Comparison of ENCODE assay signal across 17 cellular contexts in genomic region chr12:16586350-16587109, GRCh38. TPM values are rescaled to one million over a fixed set of nuclear protein-coding genes. Genes with fewer than 3 reads are reported as not detected.
A peak's percentile ranks its signal among the peaks of the same experiment; 100 is the strongest.
DNase-seq lines count a peak whose midpoint lies in the region; ATAC-seq, FAIRE-seq and TF ChIP-seq lines count a peak whose summit lies in the region.
"Had no signal": no experiment of that assay in that cellular context is flagged by ENCODE, and none has a peak within 500 bp of the region (broad histone marks: within the 10 kb centered on the region; RNA-seq: fewer than 3 reads in every experiment).

No MANE protein-coding gene starts in this region.

- no peak overlapping the region for H3K4me3 ChIP-seq in astrocyte (ENCODE audit: insufficient read depth, low read depth, low read length)
- H3K4me3 ChIP-seq in fibroblast of villous mesenchyme (ENCODE audit: low read depth, low read length): no peak overlapping the region
- no peak overlapping the region for H3K4me3 ChIP-seq in neural progenitor cell
- H3K4me3 ChIP-seq in uterus: no peak overlapping the region
- H3K4me3 ChIP-seq: GM12878 had no signal

- H3K9me3 ChIP-seq in astrocyte (ENCODE audit: insufficient read depth, low read depth, low read length) (no peaks in the 10 kb centered on the region), neural progenitor cell (ENCODE audit: low read depth) (no peaks in the 10 kb centered on the region), uterus (no peaks in the 10 kb centered on the region)

- no peak overlapping the region for H3K9ac ChIP-seq in astrocyte (ENCODE audit: low read length)
- no peak overlapping the region for H3K9ac ChIP-seq in neural progenitor cell

- H3K27me3 ChIP-seq in astrocyte (ENCODE audit: insufficient read depth, low read length) (no peaks in the 10 kb centered on the region), neural progenitor cell (no peaks in the 10 kb centered on the region), uterus (no peaks in the 10 kb centered on the region)

- H2AFZ ChIP-seq in astrocyte (ENCODE audit: low read depth, low read length): no peak overlapping the region
- H2AFZ ChIP-seq in neural progenitor cell (replicated peaks): no peak overlapping the region

- TF ChIP-seq CTCF in astrocyte (IDR thresholded peaks at IDR 0.05; ENCODE audit: insufficient read depth, low read depth, low read length): no peak
- no peak for TF ChIP-seq CTCF in fibroblast of villous mesenchyme (IDR thresholded peaks at IDR 0.05; ENCODE audit: insufficient read depth, low read depth, low read length)
- no peak for TF ChIP-seq CTCF in neural progenitor cell (IDR thresholded peaks at IDR 0.05)
- TF ChIP-seq CTCF in uterus (IDR thresholded peaks at IDR 0.05): no peak
- TF ChIP-seq CTCF in activated CD8-positive, alpha-beta T cell treated with anti-CD3 and anti-CD28 coated beads for 36 hours (IDR thresholded peaks at IDR 0.05): no peak

- FAIRE-seq in astrocyte (lab: Jason Lieb, UNC) (no peak), H54 (lab: Jason Lieb, UNC) (no peak)
- FAIRE-seq: GM12878 had no signal

- POLR2A ChIA-PET in activated CD8-positive, alpha-beta T cell treated with anti-CD3 and anti-CD28 coated beads for 36 hours (lab: Charles Lee): no interaction called here

- H3K36me3 ChIP-seq in astrocyte (ENCODE audit: insufficient read depth, low read length) (no peaks in the 10 kb centered on the region), neural progenitor cell (no peaks in the 10 kb centered on the region), uterus (no peaks in the 10 kb centered on the region)

- no peaks in the 10 kb centered on the region for H3F3A ChIP-seq in neural progenitor cell (ENCODE audit: low read depth)

- H3K27ac ChIP-seq in astrocyte (ENCODE audit: low read depth, low read length) (peak overlapping the region; percentile 52), neural progenitor cell (no peak overlapping the region), uterus (peak overlapping the region; percentile 77 to 86)
- H3K27ac ChIP-seq: WERI-Rb-1 had no signal

- H3K4me1 ChIP-seq in astrocyte (ENCODE audit: insufficient read depth, low read length) (peaks cover 16% of the 10 kb centered on the region), neural progenitor cell (no peaks in the 10 kb centered on the region), uterus (peaks cover 0 to 6% of the 10 kb centered on the region in 2 donors)

- H3K4me3 Mint-ChIP-seq in astrocyte (ENCODE audit: unreplicated experiment) (no peak overlapping the region), neural progenitor cell (no peak overlapping the region)
- no peak overlapping the region for H3K4me3 Mint-ChIP-seq in activated CD8-positive, alpha-beta T cell treated with anti-CD3 and anti-CD28 coated beads for 36 hours
- H3K4me3 Mint-ChIP-seq: CD4-positive, CD25-positive, alpha-beta regulatory T cell had no signal

- DNase-seq in astrocyte (ENCODE audit: low read depth) (peak; percentile 89), fibroblast of villous mesenchyme (ENCODE audit: low read depth) (peak; percentile 69), neural progenitor cell (ENCODE audit: low spot score) (no peak), uterus (peak; percentile 73 to 89), H54 (ENCODE audit: insufficient read length, low spot score) (no peak), retina (no peak)
- no peak for DNase-seq in activated CD8-positive, alpha-beta T cell treated with anti-CD3 and anti-CD28 coated beads for 36 hours
- DNase-seq: CD4-positive, CD25-positive, alpha-beta regulatory T cell; midbrain; NCI-H345; PC-3; WERI-Rb-1 had no signal

- no peaks in the 10 kb centered on the region for H3K36me3 Mint-ChIP-seq in astrocyte (ENCODE audit: low read depth, unreplicated experiment)
- peaks cover 46% of the 10 kb centered on the region for H3K36me3 Mint-ChIP-seq in neural progenitor cell
- H3K36me3 Mint-ChIP-seq in activated CD8-positive, alpha-beta T cell treated with anti-CD3 and anti-CD28 coated beads for 36 hours (ENCODE audit: low read depth): no peaks in the 10 kb centered on the region
- H3K36me3 Mint-ChIP-seq: CD4-positive, CD25-positive, alpha-beta regulatory T cell had no signal

- TF ChIP-seq POLR2A in uterus (IDR thresholded peaks at IDR 0.05) (no peak), H54 (IDR thresholded peaks at IDR 0.05; ENCODE audit: low read depth, low read length) (no peak)

- no peaks in the 10 kb centered on the region for H3K27me3 Mint-ChIP-seq in astrocyte (ENCODE audit: low read depth, unreplicated experiment)
- no peaks in the 10 kb centered on the region for H3K27me3 Mint-ChIP-seq in neural progenitor cell (ENCODE audit: insufficient read depth, low read depth)
- no peaks in the 10 kb centered on the region for H3K27me3 Mint-ChIP-seq in activated CD8-positive, alpha-beta T cell treated with anti-CD3 and anti-CD28 coated beads for 36 hours
- H3K27me3 Mint-ChIP-seq: CD4-positive, CD25-positive, alpha-beta regulatory T cell; progenitor cell of endocrine pancreas had no signal

- no peaks in the 10 kb centered on the region for H3K9me3 Mint-ChIP-seq in astrocyte (ENCODE audit: unreplicated experiment)
- peaks cover 13% of the 10 kb centered on the region for H3K9me3 Mint-ChIP-seq in neural progenitor cell
- H3K9me3 Mint-ChIP-seq in activated CD8-positive, alpha-beta T cell treated with anti-CD3 and anti-CD28 coated beads for 36 hours: peaks cover 2% of the 10 kb centered on the region

- no peak for ATAC-seq in activated CD8-positive, alpha-beta T cell treated with anti-CD3 and anti-CD28 coated beads for 36 hours
- no peak for ATAC-seq in GM21515 (IDR thresholded peaks at IDR 0.05; ENCODE audit: unreplicated experiment)
- ATAC-seq: esophagus mucosa, GM12878, PC-3 had no signal

- H3K79me2 ChIP-seq in astrocyte (ENCODE audit: insufficient read depth, low read length) (no peaks in the 10 kb centered on the region), neural progenitor cell (ENCODE audit: low read depth) (no peaks in the 10 kb centered on the region)

- CTCF ChIA-PET in activated CD8-positive, alpha-beta T cell treated with anti-CD3 and anti-CD28 coated beads for 36 hours (lab: Charles Lee): no interaction called here

- H4K20me1 ChIP-seq in astrocyte (ENCODE audit: insufficient read depth, low read length): no peaks in the 10 kb centered on the region
- no peaks in the 10 kb centered on the region for H4K20me1 ChIP-seq in neural progenitor cell (ENCODE audit: low read depth)

- H3K4me1 Mint-ChIP-seq in astrocyte (ENCODE audit: low read depth, unreplicated experiment): peaks cover 16% of the 10 kb centered on the region
- peaks cover 20% of the 10 kb centered on the region for H3K4me1 Mint-ChIP-seq in neural progenitor cell
- no peaks in the 10 kb centered on the region for H3K4me1 Mint-ChIP-seq in activated CD8-positive, alpha-beta T cell treated with anti-CD3 and anti-CD28 coated beads for 36 hours (ENCODE audit: low read depth)
- H3K4me1 Mint-ChIP-seq: CD4-positive, CD25-positive, alpha-beta regulatory T cell had no signal

- intact Hi-C loops in uterus (cut with DNase I; ENCODE audit: low total_unique reads): no loop called here
- intact Hi-C loops in activated CD8-positive, alpha-beta T cell treated with anti-CD3 and anti-CD28 coated beads for 36 hours (cut with micrococcal nuclease): no loop called here

- peak overlapping the region; percentile 30 for H3K4me2 ChIP-seq in astrocyte (ENCODE audit: low read length)
- no peak overlapping the region for H3K4me2 ChIP-seq in neural progenitor cell

- no peak overlapping the region for H3K27ac Mint-ChIP-seq in astrocyte (ENCODE audit: unreplicated experiment)
- peak overlapping the region; percentile 40 for H3K27ac Mint-ChIP-seq in neural progenitor cell
- H3K27ac Mint-ChIP-seq in activated CD8-positive, alpha-beta T cell treated with anti-CD3 and anti-CD28 coated beads for 36 hours: no peak overlapping the region
- H3K27ac Mint-ChIP-seq: CD4-positive, CD25-positive, alpha-beta regulatory T cell; progenitor cell of endocrine pancreas had no signal

RNA-seq across cellular contexts. Expression of gene LMO3, which starts 19.4 kb away (rescaled TPM):
- 0.98 and 0.99 TPM in 2 replicates for total RNA-seq in astrocyte
- under 0.01 and 0.43 TPM in 2 replicates for total RNA-seq in fibroblast of villous mesenchyme
- 39.1 and 54.3 TPM in 2 replicates for total RNA-seq in neural progenitor cell (ENCODE audit: low replicate concordance)
- total RNA-seq in uterus: 100 to 1,000 TPM in 1 of 4 donors, 10 to 100 TPM in 3; 20.9 to 130 (median 67.8) TPM
- total RNA-seq in activated CD8-positive, alpha-beta T cell treated with anti-CD3 and anti-CD28 coated beads for 36 hours: not detected
- total RNA-seq: activated CD8-positive, alpha-beta memory T cell treated with anti-CD3 and anti-CD28 coated beads for 36 hours; CD4-positive, CD25-positive, alpha-beta regulatory T cell had no signal

Comparison
In these comparisons a context has a peak if more than half of its experiments do, and no peak if none do; other contexts are left out.
1. DNase-seq: peak in astrocyte (single experiment), fibroblast of villous mesenchyme (single experiment) and uterus (2 of 2); none in neural progenitor cell (single experiment), H54 (single experiment), activated CD8-positive, alpha-beta T cell treated with anti-CD3 and anti-CD28 coated beads for 36 hours (single experiment) and retina (single experiment).
2. RNA of gene LMO3, which starts 19.4 kb away (total RNA-seq): 20.9 to 130 TPM in uterus and 39.1 to 54.3 TPM in neural progenitor cell; 0.98 to 0.99 TPM in astrocyte, under 0.01 to 0.43 TPM in fibroblast of villous mesenchyme and not detected in activated CD8-positive, alpha-beta T cell treated with anti-CD3 and anti-CD28 coated beads for 36 hours; every median in the first group is over 10 times any median in the second.